In genomic region chr11:10909141-10909883, GRCh38 we compare ENCODE assay signal across 13 cellular contexts. TPM values are rescaled to one million over a fixed set of nuclear protein-coding genes. Genes with fewer than 3 reads are reported as not detected.
DNase-seq lines count a peak whose midpoint lies in the region; ATAC-seq, FAIRE-seq and TF ChIP-seq lines count a peak whose summit lies in the region.
"Had no signal": no experiment of that assay in that cellular context is flagged by ENCODE, and none has a peak within 500 bp of the region (broad histone marks: within the 10 kb centered on the region; RNA-seq: fewer than 3 reads in every experiment).

No MANE protein-coding gene starts in this region.

- H3K27me3 ChIP-seq in bronchial epithelial cell (ENCODE audit: control insufficient read depth, insufficient read depth, low read length) (no peaks in the 10 kb centered on the region), spleen (replicated peaks in 1 of 7) (no peaks in the 10 kb centered on the region)

- H3K4me3 Mint-ChIP-seq in natural killer cell treated with Interleukin-12 subunit alpha and Interleukin-12 subunit beta and Interleukin-15 and Interleukin-18, amount 100 ng/mL, for 72 hours = no peak overlapping the region
- H3K4me3 Mint-ChIP-seq in activated naive CD4-positive, alpha-beta T cell treated with anti-CD3 and anti-CD28 coated beads, Interleukin-2, amount 10 ng/mL, durations not matched to agents 7 days and 5 days = no peak overlapping the region
- H3K4me3 Mint-ChIP-seq: stimulated activated naive CD8-positive, alpha-beta T cell treated with anti-CD3 and anti-CD28 coated beads, Interleukin-15, amount 100 ng/mL, for 72 hours had no signal

- no peak for TF ChIP-seq POLR2A in spleen (IDR thresholded peaks at IDR 0.05)

- TF ChIP-seq CTCF in bronchial epithelial cell (IDR thresholded peaks at IDR 0.05; ENCODE audit: insufficient read depth, low read length, severe bottlenecking) (no peak), spleen (IDR thresholded peaks at IDR 0.05 in 8 of 11, conservative IDR thresholded peaks at IDR 0.05 in 3 of 11) (no peak)

- H3K27ac ChIP-seq in spleen = peak overlapping the region in 1 of 8 donors; percentile 11
- H3K27ac ChIP-seq: C4-2B, epithelial cell of prostate had no signal

- no peak overlapping the region for H3K27ac Mint-ChIP-seq in natural killer cell treated with Interleukin-12 subunit alpha and Interleukin-12 subunit beta and Interleukin-15 and Interleukin-18, amount 100 ng/mL, for 72 hours
- no peak overlapping the region for H3K27ac Mint-ChIP-seq in activated naive CD4-positive, alpha-beta T cell treated with anti-CD3 and anti-CD28 coated beads, Interleukin-2, amount 10 ng/mL, durations not matched to agents 7 days and 5 days

- DNase-seq in ELR (ENCODE audit: low read depth) (peak; percentile 54), NCI-H82 (lab: John Stamatoyannopoulos, UW) (peak; percentile 33), bronchial epithelial cell (ENCODE audit: low read depth) (peak; percentile 65), spleen (no peak), activated gamma-delta T cell (lab: John Stamatoyannopoulos, UW) (no peak)
- no peak for DNase-seq in natural killer cell treated with Interleukin-12 subunit alpha and Interleukin-12 subunit beta and Interleukin-15 and Interleukin-18, amount 100 ng/mL, for 72 hours (ENCODE audit: low spot score)
- DNase-seq in activated naive CD4-positive, alpha-beta T cell treated with anti-CD3 and anti-CD28 coated beads, Interleukin-2, amount 10 ng/mL, durations not matched to agents 7 days and 5 days = no peak
- DNase-seq: activated naive CD4-positive, alpha-beta T cell treated with Interleukin-2 at 50 U/mL for 16 hours; NCI-H2107; stimulated activated naive CD8-positive, alpha-beta T cell treated with anti-CD3 and anti-CD28 coated beads, Interleukin-15, amount 100 ng/mL, for 72 hours had no signal

- H3K4me1 ChIP-seq in spleen = peaks cover 0 to 5% (median 0%) of the 10 kb centered on the region in 6 donors

- no peaks in the 10 kb centered on the region for H3K36me3 Mint-ChIP-seq in natural killer cell treated with Interleukin-12 subunit alpha and Interleukin-12 subunit beta and Interleukin-15 and Interleukin-18, amount 100 ng/mL, for 72 hours
- H3K36me3 Mint-ChIP-seq in activated naive CD4-positive, alpha-beta T cell treated with anti-CD3 and anti-CD28 coated beads, Interleukin-2, amount 10 ng/mL, durations not matched to agents 7 days and 5 days = no peaks in the 10 kb centered on the region

- intact Hi-C loops in spleen (cut with DNase I; ENCODE audit: low total_unique reads) = no loop called here

- FAIRE-seq in bronchial epithelial cell (lab: Jason Lieb, UNC) = no peak

- ATAC-seq in natural killer cell treated with Interleukin-12 subunit alpha and Interleukin-12 subunit beta and Interleukin-15 and Interleukin-18, amount 100 ng/mL, for 72 hours = peak; percentile 67 to 74
- no peak for ATAC-seq in HG03095 (IDR thresholded peaks at IDR 0.05; ENCODE audit: unreplicated experiment)
- ATAC-seq: stimulated activated naive CD8-positive, alpha-beta T cell treated with anti-CD3 and anti-CD28 coated beads, Interleukin-15, amount 100 ng/mL, for 72 hours had no signal

- no peaks in the 10 kb centered on the region for H3K9me3 ChIP-seq in spleen

- H3K4me1 Mint-ChIP-seq in natural killer cell treated with Interleukin-12 subunit alpha and Interleukin-12 subunit beta and Interleukin-15 and Interleukin-18, amount 100 ng/mL, for 72 hours (ENCODE audit: low read depth in 2 of 2) = peaks cover 7 to 10% of the 10 kb centered on the region in 2 donors
- no peaks in the 10 kb centered on the region for H3K4me1 Mint-ChIP-seq in activated naive CD4-positive, alpha-beta T cell treated with anti-CD3 and anti-CD28 coated beads, Interleukin-2, amount 10 ng/mL, durations not matched to agents 7 days and 5 days
- H3K4me1 Mint-ChIP-seq: stimulated activated naive CD8-positive, alpha-beta T cell treated with anti-CD3 and anti-CD28 coated beads, Interleukin-15, amount 100 ng/mL, for 72 hours had no signal

- H3K9me3 Mint-ChIP-seq in natural killer cell treated with Interleukin-12 subunit alpha and Interleukin-12 subunit beta and Interleukin-15 and Interleukin-18, amount 100 ng/mL, for 72 hours = no peaks in the 10 kb centered on the region
- H3K9me3 Mint-ChIP-seq in activated naive CD4-positive, alpha-beta T cell treated with anti-CD3 and anti-CD28 coated beads, Interleukin-2, amount 10 ng/mL, durations not matched to agents 7 days and 5 days = no peaks in the 10 kb centered on the region
- H3K9me3 Mint-ChIP-seq: stimulated activated naive CD8-positive, alpha-beta T cell treated with anti-CD3 and anti-CD28 coated beads, Interleukin-15, amount 100 ng/mL, for 72 hours had no signal

- H3K27me3 Mint-ChIP-seq in natural killer cell treated with Interleukin-12 subunit alpha and Interleukin-12 subunit beta and Interleukin-15 and Interleukin-18, amount 100 ng/mL, for 72 hours = peaks cover 23 to 34% of the 10 kb centered on the region in 2 donors
- peaks cover 19% of the 10 kb centered on the region for H3K27me3 Mint-ChIP-seq in activated naive CD4-positive, alpha-beta T cell treated with anti-CD3 and anti-CD28 coated beads, Interleukin-2, amount 10 ng/mL, durations not matched to agents 7 days and 5 days
- H3K27me3 Mint-ChIP-seq: stimulated activated naive CD8-positive, alpha-beta T cell treated with anti-CD3 and anti-CD28 coated beads, Interleukin-15, amount 100 ng/mL, for 72 hours had no signal

- 71 to 86% (median 75%) methylated on average over 8 of the region's 8 CpGs for WGBS in spleen, 5 donors

- CTCF ChIA-PET in activated naive CD4-positive, alpha-beta T cell treated with anti-CD3 and anti-CD28 coated beads, Interleukin-2, amount 10 ng/mL, durations not matched to agents 7 days and 5 days (lab: Charles Lee) = no interaction called here

- H3K4me3 ChIP-seq in bronchial epithelial cell (ENCODE audit: low read depth, low read length) = no peak overlapping the region
- H3K4me3 ChIP-seq in spleen = no peak overlapping the region

- H3K36me3 ChIP-seq in bronchial epithelial cell (ENCODE audit: control insufficient read depth, insufficient read depth, low read length) (no peaks in the 10 kb centered on the region), spleen (no peaks in the 10 kb centered on the region)

RNA-seq across cellular contexts. Expression of gene ZBED5, which starts 51.5 kb away (rescaled TPM):
- total RNA-seq in bronchial epithelial cell = 19.5 and 32.9 TPM in 2 replicates
- 10 to 100 TPM; 34.5 to 37.1 TPM for total RNA-seq in natural killer cell treated with Interleukin-12 subunit alpha and Interleukin-12 subunit beta and Interleukin-15 and Interleukin-18, amount 100 ng/mL, for 72 hours
- 10 to 100 TPM; 54.8 to 83.8 (median 66.9) TPM for total RNA-seq in spleen
- 10 to 100 TPM; 43.5 to 70.1 (median 46.7) TPM for polyA plus RNA-seq in spleen

Comparison
In these comparisons a context has a peak if more than half of its experiments do, and no peak if none do; other contexts are left out.
1. DNase-seq: peak in ELR (single experiment), NCI-H82 (single experiment) and bronchial epithelial cell (single experiment); none in natural killer cell treated with Interleukin-12 subunit alpha and Interleukin-12 subunit beta and Interleukin-15 and Interleukin-18, amount 100 ng/mL, for 72 hours (single experiment), spleen (single experiment), activated gamma-delta T cell (single experiment) and activated naive CD4-positive, alpha-beta T cell treated with anti-CD3 and anti-CD28 coated beads, Interleukin-2, amount 10 ng/mL, durations not matched to agents 7 days and 5 days (single experiment).